Comparison of ENCODE assay signal across 9 cellular contexts in the genomic region with DNA sequence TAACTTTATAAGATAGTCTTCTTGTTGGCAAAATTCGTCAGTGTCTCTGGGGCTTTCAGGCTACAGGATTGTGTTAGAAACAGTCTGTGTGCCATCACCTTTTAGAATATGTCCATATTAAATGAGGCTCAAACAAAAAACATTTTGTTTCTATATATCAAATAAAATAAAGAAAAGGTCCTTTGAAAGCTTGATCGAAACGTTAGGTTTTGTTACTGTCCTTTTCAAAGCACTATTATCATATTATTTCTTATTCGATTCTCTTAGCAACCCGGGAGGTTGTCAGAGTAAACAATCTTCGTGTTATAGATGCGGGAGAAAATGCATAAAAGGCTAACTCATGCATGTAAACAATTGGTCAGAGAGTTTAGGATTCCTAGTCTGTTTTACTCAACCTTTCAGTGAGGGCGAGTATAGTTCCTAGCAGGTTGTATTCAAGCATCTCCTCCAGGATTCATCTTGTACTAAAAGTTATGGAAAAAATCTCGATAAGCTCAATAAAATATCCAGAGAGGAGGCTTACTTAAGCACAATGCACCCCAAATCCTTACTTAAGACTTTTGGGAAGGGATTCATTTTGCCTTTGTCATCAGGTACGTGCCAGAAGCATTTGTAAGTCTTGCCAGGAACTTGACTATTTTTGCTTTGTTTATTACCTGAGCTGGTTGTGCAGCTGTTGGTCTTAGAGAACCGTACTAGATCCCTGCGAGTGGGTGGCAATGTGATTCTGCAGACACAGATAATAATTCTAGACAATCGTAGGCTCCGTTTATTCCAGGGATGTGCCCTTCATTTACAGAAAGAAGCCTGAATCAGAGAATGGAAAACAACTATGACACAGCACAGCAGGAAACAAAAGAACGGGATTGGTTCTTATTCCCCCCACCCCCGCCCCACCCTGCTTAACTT.
A peak's percentile ranks its signal among the peaks of the same experiment; 100 is the strongest.
DNase-seq lines count a peak whose midpoint lies in the region; ATAC-seq and TF ChIP-seq lines count a peak whose summit lies in the region.
"Had no signal": no experiment of that assay in that cellular context is flagged by ENCODE, and none has a peak within 500 bp of the region (broad histone marks: within the 10 kb centered on the region; RNA-seq: fewer than 3 reads in every experiment).

No MANE protein-coding gene starts in this region.

- H3K9me3 ChIP-seq in neuron (ENCODE audit: low read length): no peaks in the 10 kb centered on the region
- no peaks in the 10 kb centered on the region for H3K9me3 ChIP-seq in stomach

- no peak for TF ChIP-seq EP300 in stomach (IDR thresholded peaks at IDR 0.05)

- no peak for TF ChIP-seq POLR2A in stomach (IDR thresholded peaks at IDR 0.05)

- WGBS in stomach, 5 donors: 50 to 64% (median 55%) methylated on average over 16 of the region's 16 CpGs

- H3K36me3 ChIP-seq in neuron (ENCODE audit: insufficient read depth, low read length): no peaks in the 10 kb centered on the region
- H3K36me3 ChIP-seq in stomach: no peaks in the 10 kb centered on the region
- H3K36me3 ChIP-seq: cardiac muscle cell had no signal

- intact Hi-C loops in stomach (cut with DNase I; ENCODE audit: low total_unique reads): no loop called here

- no peak for TF ChIP-seq CTCF in stomach (IDR thresholded peaks at IDR 0.05)

- no peak overlapping the region for H3K27ac ChIP-seq in stomach
- H3K27ac ChIP-seq: cardiac muscle cell had no signal

- H3K27me3 ChIP-seq in neuron (ENCODE audit: insufficient read depth, low read length) (no peaks in the 10 kb centered on the region), stomach (no peaks in the 10 kb centered on the region)
- H3K27me3 ChIP-seq: cardiac muscle cell had no signal

- ATAC-seq in GM21528 (IDR thresholded peaks at IDR 0.05; ENCODE audit: low FRiP score, unreplicated experiment): no peak

- peak overlapping the region; percentile 32 for H2AFZ ChIP-seq in neuron (ENCODE audit: low read depth, low read length)

- H3K4me3 ChIP-seq in neuron (ENCODE audit: low read length) (no peak overlapping the region), stomach (no peak overlapping the region)
- H3K4me3 ChIP-seq: cardiac muscle cell had no signal

- DNase-seq in EH (ENCODE audit: low read depth) (peak; percentile 51), NCI-H460 (ENCODE audit: extremely low read depth, low read depth) (peak; percentile 68), dermis blood vessel endothelial cell (peak; percentile 16), NCI-H82 treated with DMSO at 0.1 percent for 48 hours (lab: John Stamatoyannopoulos, UW; ENCODE audit: unreplicated experiment) (no peak), stomach (no peak), cerebellar cortex (ENCODE audit: low spot score) (no peak)

- H3K4me1 ChIP-seq in neuron (ENCODE audit: insufficient read depth, low read length) (peaks cover 41% of the 10 kb centered on the region), stomach (peaks cover 13 to 40% (median 27%) of the 10 kb centered on the region in 4 donors)

Comparison
In these comparisons a context has a peak if more than half of its experiments do, and no peak if none do; other contexts are left out.
1. DNase-seq: peak in EH (single experiment), NCI-H460 (single experiment) and dermis blood vessel endothelial cell (single experiment); none in NCI-H82 treated with DMSO at 0.1 percent for 48 hours (single experiment), stomach (single experiment) and cerebellar cortex (single experiment).